Comparison of ENCODE assay signal across 25 cellular contexts in the genomic region with DNA sequence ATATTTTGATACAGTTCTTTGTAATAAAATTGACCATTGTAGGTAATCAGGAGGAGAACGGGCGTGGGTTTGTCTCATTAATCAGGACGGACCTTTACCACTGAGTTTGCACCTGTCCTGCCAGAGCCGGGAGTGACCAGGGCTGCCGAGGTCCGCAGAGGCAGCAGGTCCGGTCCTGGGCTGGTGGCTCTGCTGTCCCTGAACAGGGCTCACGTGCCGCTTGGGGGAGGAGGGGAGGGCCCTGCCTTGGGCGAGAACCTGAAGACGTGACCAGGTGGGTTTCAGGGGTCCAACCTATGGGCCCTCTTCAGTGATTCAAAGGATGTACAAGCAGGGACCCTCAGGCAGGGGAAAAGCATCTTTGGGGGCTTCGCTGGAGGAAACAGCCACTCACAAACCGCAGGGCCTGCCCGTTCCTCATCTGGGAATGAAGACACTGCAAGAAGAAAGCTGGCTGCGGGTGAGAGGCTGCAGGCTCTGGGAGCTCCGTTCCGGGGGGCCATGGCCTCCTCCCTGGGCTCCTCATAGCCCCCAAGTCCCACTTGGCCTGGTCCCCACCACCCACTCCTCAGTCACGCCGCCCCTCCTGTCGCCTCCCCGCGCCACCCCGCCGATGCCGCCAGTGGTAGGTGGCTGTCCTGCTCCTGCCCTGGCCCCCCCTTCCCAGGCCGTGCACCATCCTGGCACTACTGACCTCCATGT. TPM values are rescaled to one million over a fixed set of nuclear protein-coding genes. Genes with fewer than 3 reads are reported as not detected.
DNase-seq lines count a peak whose midpoint lies in the region; ATAC-seq and TF ChIP-seq lines count a peak whose summit lies in the region.
"Had no signal": no experiment of that assay in that cellular context is flagged by ENCODE, and none has a peak within 500 bp of the region (broad histone marks: within the 10 kb centered on the region; RNA-seq: fewer than 3 reads in every experiment).

No MANE protein-coding gene starts in this region.

- H3K27me3 Mint-ChIP-seq in activated T-cell treated with anti-CD3 and anti-CD28 coated beads, Interleukin-2, amount 50 U/mL, for 72 hours (ENCODE audit: low read depth) = no peaks in the 10 kb centered on the region
- H3K27me3 Mint-ChIP-seq in CD8-positive, alpha-beta T cell (ENCODE audit: low read depth) = no peaks in the 10 kb centered on the region
- H3K27me3 Mint-ChIP-seq in activated T-helper 17 cell treated with anti-CD3 and anti-CD28 coated beads, Interleukin-2, amount 50 U/mL, for 72 hours = no peaks in the 10 kb centered on the region
- H3K27me3 Mint-ChIP-seq in neural progenitor cell (ENCODE audit: insufficient read depth, low read depth) = peaks cover 12% of the 10 kb centered on the region
- no peaks in the 10 kb centered on the region for H3K27me3 Mint-ChIP-seq in stimulated activated naive CD8-positive, alpha-beta T cell treated with anti-CD3 and anti-CD28 coated beads, Interleukin-15, amount 100 ng/mL, for 72 hours

- no peaks in the 10 kb centered on the region for H3K9me3 ChIP-seq in CD8-positive, alpha-beta T cell (ENCODE audit: low read length)
- no peaks in the 10 kb centered on the region for H3K9me3 ChIP-seq in neural progenitor cell (ENCODE audit: low read depth)
- H3K9me3 ChIP-seq: lower lobe of right lung, pancreas, vagina had no signal

- no peaks in the 10 kb centered on the region for H3K36me3 ChIP-seq in CD8-positive, alpha-beta T cell (ENCODE audit: insufficient read depth, low read length)
- no peaks in the 10 kb centered on the region for H3K36me3 ChIP-seq in neural progenitor cell

- no peaks in the 10 kb centered on the region for H3K36me3 Mint-ChIP-seq in activated T-cell treated with anti-CD3 and anti-CD28 coated beads, Interleukin-2, amount 50 U/mL, for 72 hours (ENCODE audit: insufficient read depth in 2 of 2)
- H3K36me3 Mint-ChIP-seq in CD8-positive, alpha-beta T cell = peaks cover 2% of the 10 kb centered on the region
- peaks cover 21% of the 10 kb centered on the region for H3K36me3 Mint-ChIP-seq in activated T-helper 17 cell treated with anti-CD3 and anti-CD28 coated beads, Interleukin-2, amount 50 U/mL, for 72 hours (ENCODE audit: low read depth)
- H3K36me3 Mint-ChIP-seq in neural progenitor cell = peaks cover 2% of the 10 kb centered on the region

- H3K4me3 ChIP-seq in CD8-positive, alpha-beta T cell (ENCODE audit: low read depth, low read length) = no peak overlapping the region
- no peak overlapping the region for H3K4me3 ChIP-seq in neural progenitor cell
- H3K4me3 ChIP-seq: lower lobe of right lung, pancreas, vagina had no signal

- peaks cover 9% of the 10 kb centered on the region for H3F3A ChIP-seq in neural progenitor cell (ENCODE audit: low read depth)

- no peaks in the 10 kb centered on the region for H4K20me1 ChIP-seq in neural progenitor cell (ENCODE audit: low read depth)

- H3K4me2 ChIP-seq in neural progenitor cell = no peak overlapping the region

- peak overlapping the region; percentile 38 to 40 for H3K4me3 Mint-ChIP-seq in activated T-cell treated with anti-CD3 and anti-CD28 coated beads, Interleukin-2, amount 50 U/mL, for 72 hours
- no peak overlapping the region for H3K4me3 Mint-ChIP-seq in CD8-positive, alpha-beta T cell
- H3K4me3 Mint-ChIP-seq in activated T-helper 17 cell treated with anti-CD3 and anti-CD28 coated beads, Interleukin-2, amount 50 U/mL, for 72 hours = peak overlapping the region; percentile 34
- H3K4me3 Mint-ChIP-seq in neural progenitor cell = peak overlapping the region; percentile 59
- peak overlapping the region in 1 of 2 donors; percentile 66 for H3K4me3 Mint-ChIP-seq in stimulated activated naive CD8-positive, alpha-beta T cell treated with anti-CD3 and anti-CD28 coated beads, Interleukin-15, amount 100 ng/mL, for 72 hours
- H3K4me3 Mint-ChIP-seq: H9 had no signal

- H3K9ac ChIP-seq in neural progenitor cell = no peak overlapping the region

- TF ChIP-seq CTCF in CD8-positive, alpha-beta T cell (IDR thresholded peaks at IDR 0.05) = no peak
- no peak for TF ChIP-seq CTCF in neural progenitor cell (IDR thresholded peaks at IDR 0.05)

- H3K27me3 ChIP-seq in CD8-positive, alpha-beta T cell (ENCODE audit: insufficient read depth, low read length) = no peaks in the 10 kb centered on the region
- H3K27me3 ChIP-seq in neural progenitor cell = peaks cover 34% of the 10 kb centered on the region
- H3K27me3 ChIP-seq: pancreas, vagina had no signal

- no peak for ATAC-seq in activated T-cell treated with anti-CD3 and anti-CD28 coated beads, Interleukin-2, amount 50 U/mL, for 72 hours (replicated peaks in 1 of 2)
- ATAC-seq in CD8-positive, alpha-beta T cell = no peak
- ATAC-seq in activated T-helper 17 cell treated with anti-CD3 and anti-CD28 coated beads, Interleukin-2, amount 50 U/mL, for 72 hours (replicated peaks) = no peak
- ATAC-seq in stimulated activated naive CD8-positive, alpha-beta T cell treated with anti-CD3 and anti-CD28 coated beads, Interleukin-15, amount 100 ng/mL, for 72 hours = no peak
- ATAC-seq: esophagus mucosa, lower lobe of right lung, pancreas, PC-3, sciatic nerve had no signal

- POLR2A ChIA-PET in CD8-positive, alpha-beta T cell (lab: Charles Lee) = interaction anchor here (0.6 kb wide), 1 partner anchor 151 kb away, joined by 4 read pairs; no protein-coding TSS in a partner anchor

- H3K27ac Mint-ChIP-seq in activated T-cell treated with anti-CD3 and anti-CD28 coated beads, Interleukin-2, amount 50 U/mL, for 72 hours = peak overlapping the region; percentile 44
- peak overlapping the region; percentile 90 for H3K27ac Mint-ChIP-seq in CD8-positive, alpha-beta T cell
- H3K27ac Mint-ChIP-seq in activated T-helper 17 cell treated with anti-CD3 and anti-CD28 coated beads, Interleukin-2, amount 50 U/mL, for 72 hours = peak overlapping the region; percentile 71
- H3K27ac Mint-ChIP-seq in neural progenitor cell = peak overlapping the region; percentile 40
- no peak overlapping the region for H3K27ac Mint-ChIP-seq in stimulated activated naive CD8-positive, alpha-beta T cell treated with anti-CD3 and anti-CD28 coated beads, Interleukin-15, amount 100 ng/mL, for 72 hours

- H3K9me3 Mint-ChIP-seq in activated T-cell treated with anti-CD3 and anti-CD28 coated beads, Interleukin-2, amount 50 U/mL, for 72 hours = no peaks in the 10 kb centered on the region
- no peaks in the 10 kb centered on the region for H3K9me3 Mint-ChIP-seq in CD8-positive, alpha-beta T cell
- H3K9me3 Mint-ChIP-seq in activated T-helper 17 cell treated with anti-CD3 and anti-CD28 coated beads, Interleukin-2, amount 50 U/mL, for 72 hours = no peaks in the 10 kb centered on the region
- H3K9me3 Mint-ChIP-seq in neural progenitor cell = no peaks in the 10 kb centered on the region
- H3K9me3 Mint-ChIP-seq in stimulated activated naive CD8-positive, alpha-beta T cell treated with anti-CD3 and anti-CD28 coated beads, Interleukin-15, amount 100 ng/mL, for 72 hours = no peaks in the 10 kb centered on the region
- H3K9me3 Mint-ChIP-seq: H9 had no signal

- peaks cover 49% of the 10 kb centered on the region for H3K4me1 Mint-ChIP-seq in activated T-cell treated with anti-CD3 and anti-CD28 coated beads, Interleukin-2, amount 50 U/mL, for 72 hours (ENCODE audit: low read depth)
- peaks cover 40% of the 10 kb centered on the region for H3K4me1 Mint-ChIP-seq in CD8-positive, alpha-beta T cell (ENCODE audit: low read depth)
- peaks cover 18% of the 10 kb centered on the region for H3K4me1 Mint-ChIP-seq in activated T-helper 17 cell treated with anti-CD3 and anti-CD28 coated beads, Interleukin-2, amount 50 U/mL, for 72 hours
- peaks cover 21% of the 10 kb centered on the region for H3K4me1 Mint-ChIP-seq in neural progenitor cell
- peaks cover 69% of the 10 kb centered on the region for H3K4me1 Mint-ChIP-seq in stimulated activated naive CD8-positive, alpha-beta T cell treated with anti-CD3 and anti-CD28 coated beads, Interleukin-15, amount 100 ng/mL, for 72 hours

- intact Hi-C loops in CD8-positive, alpha-beta T cell (cut with DNase I, micrococcal nuclease) = loop anchor here in 1 of 2 experiments (2.0 to 5.0 kb wide), 3 partner anchors 55 to 285 kb away; a partner anchor contains a TSS

- H2AFZ ChIP-seq in neural progenitor cell (replicated peaks) = no peak overlapping the region

- H3K79me2 ChIP-seq in neural progenitor cell (ENCODE audit: low read depth) = no peaks in the 10 kb centered on the region

- no peak overlapping the region for H3K27ac ChIP-seq in CD8-positive, alpha-beta T cell (ENCODE audit: low read depth, low read length)
- no peak overlapping the region for H3K27ac ChIP-seq in neural progenitor cell
- H3K27ac ChIP-seq: lower lobe of right lung, pancreas, vagina had no signal

- CTCF ChIA-PET in CD8-positive, alpha-beta T cell (lab: Charles Lee) = interaction anchor here (1.1 to 4.2 kb wide), 2 partner anchors 66 to 103 kb away, joined by 3 to 35 read pairs; no protein-coding TSS in a partner anchor

- peaks cover 37% of the 10 kb centered on the region for H3K4me1 ChIP-seq in CD8-positive, alpha-beta T cell (ENCODE audit: insufficient read depth, low read length)
- H3K4me1 ChIP-seq in neural progenitor cell = no peaks in the 10 kb centered on the region
- H3K4me1 ChIP-seq: pancreas had no signal

- no peak for DNase-seq in activated T-cell treated with anti-CD3 and anti-CD28 coated beads, Interleukin-2, amount 50 U/mL, for 72 hours
- no peak for DNase-seq in activated T-cell treated with anti-CD3 and anti-CD28 coated beads, Interleukin-2, amount 50 U/mL, for 1 hour
- DNase-seq in CD8-positive, alpha-beta T cell = no peak
- DNase-seq in neural progenitor cell (ENCODE audit: low spot score) (no peak), AG20443 (ENCODE audit: low spot score) (no peak), iPS-NIHi7 (ENCODE audit: extremely low spot score) (no peak)
- DNase-seq in stimulated activated naive CD8-positive, alpha-beta T cell treated with anti-CD3 and anti-CD28 coated beads, Interleukin-15, amount 100 ng/mL, for 72 hours = no peak
- DNase-seq: DND-41; effector CD8-positive, alpha-beta T cell; H9; hypothalamus; islet precursor cell; lower lobe of right lung; NCI-H1048; NCI-H1930; NCI-H226; NCI-H82; PC-3; SIG-M5; stimulated activated CD4-positive, alpha-beta T cell treated with anti-CD3 and anti-CD28 coated beads, Interleukin-15, amount 100 ng/mL, for 24 hours had no signal

RNA-seq across cellular contexts. Expression of a gene that starts 9.2 kb away (rescaled TPM):
- total RNA-seq in activated T-cell treated with anti-CD3 and anti-CD28 coated beads, Interleukin-2, amount 50 U/mL, for 72 hours = 10 to 100 TPM; 24.4 to 33.2 TPM
- total RNA-seq in CD8-positive, alpha-beta T cell = 10 to 100 TPM; 26.3 to 28.1 TPM
- total RNA-seq in activated T-helper 17 cell treated with anti-CD3 and anti-CD28 coated beads, Interleukin-2, amount 50 U/mL, for 72 hours = 10 to 100 TPM; 22.7 to 38.6 TPM
- total RNA-seq in neural progenitor cell (ENCODE audit: low replicate concordance) = 12.2 and 22.6 TPM in 2 replicates

RNA-seq across cellular contexts. Expression of a gene that starts 9.4 kb away (rescaled TPM):
- total RNA-seq in activated T-cell treated with anti-CD3 and anti-CD28 coated beads, Interleukin-2, amount 50 U/mL, for 72 hours = 10 to 100 TPM; 11.7 to 13.6 TPM
- total RNA-seq in CD8-positive, alpha-beta T cell = 10 to 100 TPM; 11.4 to 15.2 TPM
- 10 to 100 TPM; 19.5 to 21.9 TPM for total RNA-seq in activated T-helper 17 cell treated with anti-CD3 and anti-CD28 coated beads, Interleukin-2, amount 50 U/mL, for 72 hours
- 4.9 and 14.2 TPM in 2 replicates for total RNA-seq in neural progenitor cell (ENCODE audit: low replicate concordance)

RNA-seq across cellular contexts. Expression of a gene that starts 32.9 kb away (rescaled TPM):
- 100 to 1,000 TPM; 209 to 236 TPM for total RNA-seq in activated T-cell treated with anti-CD3 and anti-CD28 coated beads, Interleukin-2, amount 50 U/mL, for 72 hours
- 100 to 1,000 TPM; 316 to 328 TPM for total RNA-seq in CD8-positive, alpha-beta T cell
- total RNA-seq in activated T-helper 17 cell treated with anti-CD3 and anti-CD28 coated beads, Interleukin-2, amount 50 U/mL, for 72 hours = 100 to 1,000 TPM in 1 of 2 donors, 10 to 100 TPM in 1; 94.8 to 235 TPM
- total RNA-seq in neural progenitor cell (ENCODE audit: low replicate concordance) = 15.1 and 37.2 TPM in 2 replicates

Comparison
In these comparisons a context has a peak if more than half of its experiments do, and no peak if none do; other contexts are left out.
1. H3K27ac Mint-ChIP-seq: peak in activated T-cell treated with anti-CD3 and anti-CD28 coated beads, Interleukin-2, amount 50 U/mL, for 72 hours (single experiment), CD8-positive, alpha-beta T cell (single experiment), activated T-helper 17 cell treated with anti-CD3 and anti-CD28 coated beads, Interleukin-2, amount 50 U/mL, for 72 hours (single experiment) and neural progenitor cell (single experiment); none in stimulated activated naive CD8-positive, alpha-beta T cell treated with anti-CD3 and anti-CD28 coated beads, Interleukin-15, amount 100 ng/mL, for 72 hours (0 of 2).